In the genomic region with DNA sequence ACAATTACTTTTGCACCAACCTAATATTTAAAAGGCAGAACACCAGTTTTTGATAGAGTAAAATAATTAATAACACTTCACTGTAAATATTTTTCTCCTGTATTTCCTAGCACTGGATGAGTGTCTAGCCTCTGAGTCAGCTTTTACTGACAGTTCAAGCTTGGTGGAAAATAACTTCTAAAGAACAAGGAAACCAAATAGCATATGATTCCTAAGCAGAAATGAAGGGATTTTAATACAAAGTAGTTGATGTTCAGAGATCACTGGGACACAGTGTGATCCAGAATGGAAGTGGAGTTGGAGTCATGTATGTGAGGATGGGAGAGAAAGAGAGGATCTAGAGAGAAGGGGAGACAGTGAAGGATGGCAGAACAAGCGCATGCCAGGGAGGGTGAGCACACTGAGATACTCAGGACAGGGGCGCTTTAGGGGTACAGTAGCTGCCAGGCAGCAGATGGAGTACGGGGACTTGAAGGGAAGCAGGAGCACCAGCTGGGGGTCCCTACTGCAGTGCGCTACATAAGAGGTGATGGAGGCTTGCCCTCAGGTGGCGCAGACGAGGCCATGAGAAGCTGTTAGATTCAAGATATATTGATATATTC, we compare ENCODE assay signal across 10 cellular contexts.
DNase-seq lines count a peak whose midpoint lies in the region; ATAC-seq, FAIRE-seq and TF ChIP-seq lines count a peak whose summit lies in the region.
"Had no signal": no experiment of that assay in that cellular context is flagged by ENCODE, and none has a peak within 500 bp of the region (broad histone marks: within the 10 kb centered on the region; RNA-seq: fewer than 3 reads in every experiment).

No MANE protein-coding gene starts in this region.

- H3K36me3 ChIP-seq in bronchial epithelial cell (ENCODE audit: control insufficient read depth, insufficient read depth, low read length), result no peaks in the 10 kb centered on the region
- no peaks in the 10 kb centered on the region for H3K36me3 ChIP-seq in skeletal muscle satellite cell (ENCODE audit: insufficient read depth, low read length)
- no peaks in the 10 kb centered on the region for H3K36me3 ChIP-seq in SJCRH30

- H3K4me1 ChIP-seq in skeletal muscle satellite cell (ENCODE audit: control insufficient read depth, insufficient read depth, low read length) (peaks cover 40% of the 10 kb centered on the region), SJCRH30 (no peaks in the 10 kb centered on the region)

- H3K9ac ChIP-seq in skeletal muscle satellite cell (ENCODE audit: low read depth, low read length), result peak overlapping the region; percentile 70

- H3K4me3 ChIP-seq in bronchial epithelial cell (ENCODE audit: low read depth, low read length) (no peak overlapping the region), skeletal muscle satellite cell (ENCODE audit: low read length) (peak overlapping the region; percentile 19), SJCRH30 (no peak overlapping the region)

- no peak for TF ChIP-seq CTCF in bronchial epithelial cell (IDR thresholded peaks at IDR 0.05; ENCODE audit: insufficient read depth, low read length, severe bottlenecking)

- no peak for FAIRE-seq in bronchial epithelial cell (lab: Jason Lieb, UNC)

- DNase-seq in DMS53 (lab: John Stamatoyannopoulos, UW), result peak; percentile 51
- DNase-seq in DMS53 treated with DMSO at 0.1 percent for 48 hours (lab: John Stamatoyannopoulos, UW; ENCODE audit: unreplicated experiment), result no peak
- peak; percentile 65 for DNase-seq in bronchial epithelial cell (ENCODE audit: low read depth)
- DNase-seq in NCI-H345 treated with DMSO at 0.1 percent for 48 hours (lab: John Stamatoyannopoulos, UW; ENCODE audit: unreplicated experiment), result no peak
- DNase-seq in SJCRH30, result no peak
- no peak for DNase-seq in NCI-H446 treated with DMSO at 0.1 percent for 48 hours (lab: John Stamatoyannopoulos, UW)
- DNase-seq: nucleus accumbens had no signal

- no peaks in the 10 kb centered on the region for H3K27me3 ChIP-seq in bronchial epithelial cell (ENCODE audit: control insufficient read depth, insufficient read depth, low read length)
- no peaks in the 10 kb centered on the region for H3K27me3 ChIP-seq in skeletal muscle satellite cell (ENCODE audit: control insufficient read depth, insufficient read depth, low read length)
- H3K27me3 ChIP-seq in SJCRH30, result no peaks in the 10 kb centered on the region

- ATAC-seq in HG03066 (IDR thresholded peaks at IDR 0.05; ENCODE audit: low read depth, unreplicated experiment), result peak; percentile 29

- no peak overlapping the region for H3K27ac ChIP-seq in SJCRH30
- H3K27ac ChIP-seq: 22Rv1 had no signal

- no peaks in the 10 kb centered on the region for H3K9me3 ChIP-seq in skeletal muscle satellite cell (replicated peaks; ENCODE audit: low read length)
- no peaks in the 10 kb centered on the region for H3K9me3 ChIP-seq in SJCRH30 (replicated peaks)

- H3K4me2 ChIP-seq in skeletal muscle satellite cell (ENCODE audit: low read length), result peak overlapping the region; percentile 19

Comparison
In these comparisons a context has a peak if more than half of its experiments do, and no peak if none do; other contexts are left out.
1. DNase-seq: peak in DMS53 (single experiment) and bronchial epithelial cell (single experiment); none in DMS53 treated with DMSO at 0.1 percent for 48 hours (single experiment), NCI-H345 treated with DMSO at 0.1 percent for 48 hours (single experiment), SJCRH30 (0 of 2) and NCI-H446 treated with DMSO at 0.1 percent for 48 hours (single experiment).